ENCODE assay signal across 20 cellular contexts in genomic region chr7:20374391-20374790, GRCh38. TPM values are rescaled to one million over a fixed set of nuclear protein-coding genes. Genes with fewer than 3 reads are reported as not detected.
"Had no signal": no experiment of that assay in that cellular context is flagged by ENCODE, and none has a peak within 500 bp of the region (broad histone marks: within the 10 kb centered on the region; RNA-seq: fewer than 3 reads in every experiment).

No MANE protein-coding gene starts in this region.

- DNase-seq: activated CD4-positive, alpha-beta memory T cell treated with anti-CD3 and anti-CD28 coated beads, Interleukin-2, amount 10 ng/mL, durations not matched to agents 7 days and 5 days; activated CD4-positive, alpha-beta T cell treated with anti-CD3 and anti-CD28 coated beads for 48 hours; activated CD4-positive, CD25-positive, alpha-beta regulatory T cell; activated CD8-positive, alpha-beta memory T cell treated with anti-CD3 and anti-CD28 coated beads, Interleukin-2, amount 10 ng/mL, durations not matched to agents 7 days and 5 days; activated naive CD4-positive, alpha-beta T cell; activated naive CD8-positive, alpha-beta T cell treated with anti-CD3 and anti-CD28 coated beads for 36 hours; amniotic stem cell; dermis blood vessel endothelial cell; effector memory CD8-positive, alpha-beta T cell; esophagus squamous epithelium; left ventricle myocardium superior; naive thymus-derived CD4-positive, alpha-beta T cell; psoas muscle; right cardiac atrium; stimulated activated CD4-positive, alpha-beta T cell treated with anti-CD3 and anti-CD28 coated beads, Interleukin-2, amount 100 ng/mL, for 24 hours; trophoblast cell had no signal

- H3K4me1 ChIP-seq: esophagus squamous epithelium, neural progenitor cell, psoas muscle, suprapubic skin, vagina had no signal

- H3K36me3 ChIP-seq: neural progenitor cell, vagina had no signal

- ATAC-seq: activated CD8-positive, alpha-beta memory T cell treated with anti-CD3 and anti-CD28 coated beads, Interleukin-2, amount 10 ng/mL, durations not matched to agents 7 days and 5 days; activated T-helper 17 cell treated with anti-CD3 and anti-CD28 coated beads, Interleukin-2, amount 50 U/mL, for 72 hours; effector memory CD8-positive, alpha-beta T cell; left ventricle myocardium superior; naive thymus-derived CD4-positive, alpha-beta T cell; psoas muscle; right cardiac atrium had no signal

- H3K27me3 ChIP-seq: esophagus squamous epithelium, neural progenitor cell, suprapubic skin, vagina had no signal

- H3K4me3 ChIP-seq: esophagus squamous epithelium, neural progenitor cell, psoas muscle, suprapubic skin, vagina had no signal

- H3K27ac ChIP-seq: esophagus squamous epithelium, neural progenitor cell, psoas muscle, suprapubic skin, vagina had no signal

- H3K9me3 ChIP-seq: esophagus squamous epithelium, psoas muscle, suprapubic skin, vagina had no signal

- H3K9ac ChIP-seq: neural progenitor cell had no signal

RNA-seq across cellular contexts. Expression of gene ITGB8, which starts 43.7 kb away (rescaled TPM):
- total RNA-seq: activated CD4-positive, alpha-beta memory T cell treated with anti-CD3 and anti-CD28 coated beads, Interleukin-2, amount 10 ng/mL, durations not matched to agents 7 days and 5 days; activated naive CD8-positive, alpha-beta T cell treated with anti-CD3 and anti-CD28 coated beads for 36 hours had no signal
